Comparison of ENCODE assay signal across 12 cellular contexts in the genomic region with DNA sequence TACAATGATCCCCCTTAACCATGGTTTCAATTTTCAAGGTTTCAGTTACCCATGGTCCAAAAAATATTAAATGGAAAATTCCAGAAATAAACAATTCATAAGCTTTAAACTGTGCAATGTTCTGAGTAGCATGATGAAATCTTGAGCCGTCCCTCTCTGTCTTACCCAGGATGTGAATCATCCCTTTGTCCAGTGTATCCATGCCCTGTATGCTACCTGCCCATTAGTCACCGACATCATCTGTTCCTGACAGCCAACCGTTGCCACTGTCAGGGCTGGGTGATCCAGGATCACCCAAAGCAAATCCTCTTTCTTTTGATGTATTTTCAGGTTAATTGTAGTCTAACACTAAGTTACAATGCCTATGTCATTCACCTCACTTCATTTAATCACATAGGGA. TPM values are rescaled to one million over a fixed set of nuclear protein-coding genes. Genes with fewer than 3 reads are reported as not detected.
DNase-seq lines count a peak whose midpoint lies in the region; ATAC-seq and TF ChIP-seq lines count a peak whose summit lies in the region.
"Had no signal": no experiment of that assay in that cellular context is flagged by ENCODE, and none has a peak within 500 bp of the region (broad histone marks: within the 10 kb centered on the region; RNA-seq: fewer than 3 reads in every experiment).

No MANE protein-coding gene starts in this region.

- WGBS in smooth muscle cell (ENCODE audit: low lambda C conversion rate): 46% methylated on average over 3 of the region's 3 CpGs

- TF ChIP-seq CTCF in HCT116 (IDR thresholded peaks at IDR 0.05 in 2 of 3, conservative IDR thresholded peaks at IDR 0.05 in 1 of 3; ENCODE audit: borderline replicate concordance in 1 of 3, insufficient read depth in 1 of 3, low read depth in 2 of 3, low read length in 2 of 3) (no peak), smooth muscle cell (IDR thresholded peaks at IDR 0.05; ENCODE audit: borderline replicate concordance, insufficient read depth, poor library complexity, severe bottlenecking) (no peak), tibial artery (IDR thresholded peaks at IDR 0.05) (no peak), left ventricle myocardium inferior (IDR thresholded peaks at IDR 0.05; ENCODE audit: borderline replicate concordance) (no peak)

- ATAC-seq in HCT116 (peak; percentile 99), esophagus mucosa (peak; percentile 100)
- ATAC-seq: activated CD4-positive, alpha-beta T cell treated with anti-CD3 and anti-CD28 coated beads for 36 hours; upper lobe of right lung had no signal

- H3F3A ChIP-seq in smooth muscle cell (ENCODE audit: low read depth): no peaks in the 10 kb centered on the region

- H2AFZ ChIP-seq in HCT116 (ENCODE audit: low read depth, low read length, poor library complexity, severe bottlenecking) (peak overlapping the region; percentile 37), smooth muscle cell (ENCODE audit: low read depth) (peak overlapping the region; percentile 1)

- H3K36me3 ChIP-seq in HCT116 (ENCODE audit: control insufficient read depth in 1 of 2, insufficient read depth in 2 of 2, low read length in 2 of 2) (no peaks in the 10 kb centered on the region), smooth muscle cell (ENCODE audit: low read depth) (no peaks in the 10 kb centered on the region), tibial artery (no peaks in the 10 kb centered on the region), left ventricle myocardium inferior (no peaks in the 10 kb centered on the region)
- H3K36me3 ChIP-seq: sigmoid colon, SJCRH30, upper lobe of right lung had no signal

- no peak for TF ChIP-seq POLR2A in HCT116 (IDR thresholded peaks at IDR 0.05; ENCODE audit: borderline replicate concordance, extremely low read depth, insufficient read depth, insufficient read length)

- no peak for TF ChIP-seq RAD21 in HCT116 (IDR thresholded peaks at IDR 0.05; ENCODE audit: low read depth)

- CTCF ChIA-PET in HCT116 (lab: Charles Lee): no interaction called here

- H3K27ac ChIP-seq in HCT116 (ENCODE audit: low read depth, low read length) (no peak overlapping the region), smooth muscle cell (ENCODE audit: low read depth) (peak overlapping the region; percentile 66), tibial artery (no peak overlapping the region), left ventricle myocardium inferior (replicated peaks) (no peak overlapping the region)
- H3K27ac ChIP-seq: sigmoid colon, SJCRH30, upper lobe of right lung had no signal

- H3K4me1 ChIP-seq in HCT116 (ENCODE audit: control insufficient read depth in 1 of 2, insufficient read depth in 2 of 2, low read length in 2 of 2): peaks cover 4 to 12% of the 10 kb centered on the region in 2 experiments; a peak in 3 of 4 replicates
- peaks cover 13% of the 10 kb centered on the region for H3K4me1 ChIP-seq in smooth muscle cell (ENCODE audit: low read depth)
- H3K4me1 ChIP-seq in tibial artery: no peaks in the 10 kb centered on the region
- H3K4me1 ChIP-seq in left ventricle myocardium inferior: no peaks in the 10 kb centered on the region
- H3K4me1 ChIP-seq: upper lobe of right lung had no signal

- intact Hi-C loops in HCT116 (cut with micrococcal nuclease): no loop called here
- intact Hi-C loops in tibial artery (cut with DNase I; ENCODE audit: low total_unique reads): no loop called here
- intact Hi-C loops in left ventricle myocardium inferior (cut with micrococcal nuclease): no loop called here

- POLR2A ChIA-PET in HCT116 (lab: Charles Lee): interaction anchor here (0.6 to 1.5 kb wide), 2 partner anchors 14 to 16 kb away, joined by 3 to 8 read pairs; a partner anchor contains a TSS

- no TSS peak for BruUV-seq in HCT116 (replicated peaks; lab: Mats Ljungman, UMichigan)

- DNase-seq in HCT116 (ENCODE audit: low read depth, low spot score) (peak; percentile 90), RPMI7951 (ENCODE audit: low read depth) (peak; percentile 83), smooth muscle cell (lab: John Stamatoyannopoulos, UW; ENCODE audit: unreplicated experiment) (no peak), hippocampal formation (lab: John Stamatoyannopoulos, UW) (no peak), tibial artery (no peak), left ventricle myocardium inferior (no peak)
- DNase-seq: activated CD4-positive, alpha-beta T cell treated with anti-CD3 and anti-CD28 coated beads for 36 hours; KG1; sigmoid colon; upper lobe of right lung had no signal

- H3K9me3 ChIP-seq in HCT116 (ENCODE audit: control insufficient read depth in 1 of 2, insufficient read depth in 1 of 2, low read depth in 1 of 2, low read length in 2 of 2): no peaks in the 10 kb centered on the region
- H3K9me3 ChIP-seq in smooth muscle cell (replicated peaks; ENCODE audit: low read depth): no peaks in the 10 kb centered on the region
- no peaks in the 10 kb centered on the region for H3K9me3 ChIP-seq in tibial artery
- H3K9me3 ChIP-seq in left ventricle myocardium inferior (replicated peaks): no peaks in the 10 kb centered on the region
- H3K9me3 ChIP-seq: sigmoid colon, SJCRH30, upper lobe of right lung had no signal

- H3K79me2 ChIP-seq in HCT116 (ENCODE audit: insufficient read depth, low read length) (no peaks in the 10 kb centered on the region), smooth muscle cell (ENCODE audit: low read depth) (no peaks in the 10 kb centered on the region)

- H3K4me2 ChIP-seq in HCT116 (ENCODE audit: low read length) (peak overlapping the region; percentile 50), smooth muscle cell (peak overlapping the region; percentile 26)

- H3K9me2 ChIP-seq in HCT116 (ENCODE audit: insufficient read depth): no peaks in the 10 kb centered on the region

- H3K27me3 ChIP-seq in HCT116 (ENCODE audit: insufficient read depth, low read length) (no peaks in the 10 kb centered on the region), smooth muscle cell (ENCODE audit: low read depth) (no peaks in the 10 kb centered on the region), tibial artery (peaks cover 0 to 13% of the 10 kb centered on the region in 2 donors), left ventricle myocardium inferior (ENCODE audit: low read depth) (peaks cover 54% of the 10 kb centered on the region)
- H3K27me3 ChIP-seq: sigmoid colon, SJCRH30, upper lobe of right lung had no signal

- H4K20me1 ChIP-seq in HCT116 (ENCODE audit: insufficient read depth) (no peaks in the 10 kb centered on the region), smooth muscle cell (ENCODE audit: low read depth) (no peaks in the 10 kb centered on the region)

- 0 out of 4 replicates have a peak overlapping the region, but pooled peaks of 1 of the 2 experiments have one; percentile 1 for H3K4me3 ChIP-seq in HCT116 (replicated peaks in 1 of 2; ENCODE audit: low read depth in 1 of 2, low read length in 2 of 2)
- no peak overlapping the region for H3K4me3 ChIP-seq in smooth muscle cell
- H3K4me3 ChIP-seq in tibial artery: no peak overlapping the region
- no peak overlapping the region for H3K4me3 ChIP-seq in left ventricle myocardium inferior
- H3K4me3 ChIP-seq: sigmoid colon, SJCRH30, upper lobe of right lung had no signal

- H3K9ac ChIP-seq in HCT116 (ENCODE audit: low read length): no peak overlapping the region
- no peak overlapping the region for H3K9ac ChIP-seq in smooth muscle cell (ENCODE audit: low read depth)

- RAD21 ChIA-PET in HCT116 (lab: Charles Lee; ENCODE audit: low non-redundant PET in 1 of 2, low total read pairs in 2 of 2, uncharacterized antibody in 2 of 2, unreplicated experiment in 2 of 2): interaction anchor here in 1 of 2 experiments (0.6 kb wide), 1 partner anchor 824 kb away, joined by 3 read pairs; no protein-coding TSS in a partner anchor

TF ChIP-seq in HCT116, 20 proteins besides CTCF, POLR2A, EP300 and RAD21 (continues in another document):
- no peak for TF ChIP-seq ZFX (IDR thresholded peaks at IDR 0.05)
- TF ChIP-seq JUND (IDR thresholded peaks at IDR 0.05): peak; percentile 94
- TF ChIP-seq SP1 (IDR thresholded peaks at IDR 0.05; ENCODE audit: low read depth): peak; percentile 91
- TF ChIP-seq, protein P1, sequence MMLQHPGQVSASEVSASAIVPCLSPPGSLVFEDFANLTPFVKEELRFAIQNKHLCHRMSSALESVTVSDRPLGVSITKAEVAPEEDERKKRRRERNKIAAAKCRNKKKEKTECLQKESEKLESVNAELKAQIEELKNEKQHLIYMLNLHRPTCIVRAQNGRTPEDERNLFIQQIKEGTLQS (IDR thresholded peaks at IDR 0.05): peak; percentile 83
- TF ChIP-seq, protein P2, sequence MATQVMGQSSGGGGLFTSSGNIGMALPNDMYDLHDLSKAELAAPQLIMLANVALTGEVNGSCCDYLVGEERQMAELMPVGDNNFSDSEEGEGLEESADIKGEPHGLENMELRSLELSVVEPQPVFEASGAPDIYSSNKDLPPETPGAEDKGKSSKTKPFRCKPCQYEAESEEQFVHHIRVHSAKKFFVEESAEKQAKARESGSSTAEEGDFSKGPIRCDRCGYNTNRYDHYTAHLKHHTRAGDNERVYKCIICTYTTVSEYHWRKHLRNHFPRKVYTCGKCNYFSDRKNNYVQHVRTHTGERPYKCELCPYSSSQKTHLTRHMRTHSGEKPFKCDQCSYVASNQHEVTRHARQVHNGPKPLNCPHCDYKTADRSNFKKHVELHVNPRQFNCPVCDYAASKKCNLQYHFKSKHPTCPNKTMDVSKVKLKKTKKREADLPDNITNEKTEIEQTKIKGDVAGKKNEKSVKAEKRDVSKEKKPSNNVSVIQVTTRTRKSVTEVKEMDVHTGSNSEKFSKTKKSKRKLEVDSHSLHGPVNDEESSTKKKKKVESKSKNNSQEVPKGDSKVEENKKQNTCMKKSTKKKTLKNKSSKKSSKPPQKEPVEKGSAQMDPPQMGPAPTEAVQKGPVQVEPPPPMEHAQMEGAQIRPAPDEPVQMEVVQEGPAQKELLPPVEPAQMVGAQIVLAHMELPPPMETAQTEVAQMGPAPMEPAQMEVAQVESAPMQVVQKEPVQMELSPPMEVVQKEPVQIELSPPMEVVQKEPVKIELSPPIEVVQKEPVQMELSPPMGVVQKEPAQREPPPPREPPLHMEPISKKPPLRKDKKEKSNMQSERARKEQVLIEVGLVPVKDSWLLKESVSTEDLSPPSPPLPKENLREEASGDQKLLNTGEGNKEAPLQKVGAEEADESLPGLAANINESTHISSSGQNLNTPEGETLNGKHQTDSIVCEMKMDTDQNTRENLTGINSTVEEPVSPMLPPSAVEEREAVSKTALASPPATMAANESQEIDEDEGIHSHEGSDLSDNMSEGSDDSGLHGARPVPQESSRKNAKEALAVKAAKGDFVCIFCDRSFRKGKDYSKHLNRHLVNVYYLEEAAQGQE (IDR thresholded peaks at IDR 0.05; ENCODE audit: low read depth): no peak
- peak; percentile 87 for TF ChIP-seq FOSL1 (IDR thresholded peaks at IDR 0.05; ENCODE audit: low read depth)
- TF ChIP-seq SRF (IDR thresholded peaks at IDR 0.05; ENCODE audit: low read depth): peak; percentile 32; the same call in 1 of the 2 replicates
- peak; percentile 84 for TF ChIP-seq CBX3 (IDR thresholded peaks at IDR 0.05; ENCODE audit: low read depth)

RNA-seq across cellular contexts. Expression of a gene that starts 15.7 kb away (rescaled TPM):
- total RNA-seq in HCT116 (2021; ENCODE audit: unreplicated experiment) (219 TPM), esophagus mucosa (74.7 TPM), smooth muscle cell (76.0 and 79.1 TPM in 2 replicates), left ventricle myocardium inferior (65.7 TPM)
- 127 and 183 TPM in 2 replicates for polyA plus RNA-seq in HCT116 (2012)
- 123 and 137 TPM in 2 replicates for total RNA-seq in RPMI7951 (2014; rRNA removed; shearing (Covaris generic))
- polyA plus RNA-seq in smooth muscle cell: 59.6 and 90.7 TPM in 2 replicates

Comparison
In these comparisons a context has a peak if more than half of its experiments do, and no peak if none do; other contexts are left out.
1. DNase-seq: peak in HCT116 (single experiment) and RPMI7951 (single experiment); none in smooth muscle cell (single experiment), hippocampal formation (0 of 2), tibial artery (0 of 2) and left ventricle myocardium inferior (single experiment).